In genomic region chr18:13216092-13216582, GRCh38 we compare ENCODE assay signal across 8 cellular contexts. TPM values are rescaled to one million over a fixed set of nuclear protein-coding genes. Genes with fewer than 3 reads are reported as not detected.
A peak's percentile ranks its signal among the peaks of the same experiment; 100 is the strongest.
DNase-seq lines count a peak whose midpoint lies in the region; ATAC-seq and TF ChIP-seq lines count a peak whose summit lies in the region.

No MANE protein-coding gene starts in this region.

- TF ChIP-seq CTCF in BJ (IDR thresholded peaks at IDR 0.05; ENCODE audit: insufficient read depth, low read depth, low read length) (peak; percentile 64), dorsolateral prefrontal cortex (IDR thresholded peaks at IDR 0.05 in 54 of 56, conservative IDR thresholded peaks at IDR 0.05 in 2 of 56; ENCODE audit: low read depth in 1 of 56, partially characterized antibody in 56 of 56) (peak; percentile 58 to 96 (median 87)), lower leg skin (IDR thresholded peaks at IDR 0.05) (peak in 1 of 3 donors; percentile 52)

- no peak overlapping the region for H3K4me3 ChIP-seq in BJ (ENCODE audit: low read depth, low read length)
- H3K4me3 ChIP-seq in dorsolateral prefrontal cortex: peak overlapping the region in 53 of 59 donors; percentile 17 to 95 (median 82)
- H3K4me3 ChIP-seq in lower leg skin (ENCODE audit: low read depth, poor library complexity, severe bottlenecking): no peak overlapping the region

- H3K27ac ChIP-seq in dorsolateral prefrontal cortex: peak overlapping the region in 43 of 59 donors; percentile 23 to 85 (median 62)

- H3K36me3 ChIP-seq in BJ (ENCODE audit: control insufficient read depth, insufficient read depth, low read length): no peaks in the 10 kb centered on the region

- peak; percentile 7 for DNase-seq in BJ (ENCODE audit: low read depth)
- DNase-seq in H4 (ENCODE audit: low spot score): peak; percentile 84
- DNase-seq in NCI-H524 treated with DMSO at 0.1 percent for 48 hours (lab: John Stamatoyannopoulos, UW): peak; percentile 35
- peak; percentile 49 for DNase-seq in activated CD4-positive, alpha-beta T cell treated with anti-CD3 and anti-CD28 coated beads, Interleukin-2, amount 50 U/mL, for 1 hour
- peak; percentile 70 to 91 (median 88) for DNase-seq in dorsolateral prefrontal cortex
- peak; percentile 75 to 93 for DNase-seq in lower leg skin (ENCODE audit: low spot score in 2 of 2)
- peak; percentile 24 for DNase-seq in stimulated activated CD8-positive, alpha-beta memory T cell treated with anti-CD3 and anti-CD28 coated beads, Interleukin-4, amount 100 ng/mL, for 24 hours (ENCODE audit: low read depth)

- intact Hi-C loops in dorsolateral prefrontal cortex (cut with DNase I) (loop anchor here in 1 of 2 donors (2.0 to 10.0 kb wide), 7 partner anchors 59 to 586 kb away; partner anchors contain the start of genes FAM210A and RNMT), lower leg skin (cut with DNase I; ENCODE audit: low total_unique reads) (loop anchor here (5.0 kb wide), 2 partner anchors 311 to 416 kb away; no protein-coding TSS in a partner anchor)

- peaks cover 22% of the 10 kb centered on the region for H3K27me3 ChIP-seq in BJ (ENCODE audit: control insufficient read depth, insufficient read depth, low read length)
- no peaks in the 10 kb centered on the region for H3K27me3 ChIP-seq in dorsolateral prefrontal cortex

- no peak for ATAC-seq in GM18517 (IDR thresholded peaks at IDR 0.05; ENCODE audit: unreplicated experiment)

- POLR2A ChIA-PET in BJ (lab: Charles Lee): no interaction called here

- WGBS in lower leg skin, 2 donors: 6 to 12% methylated on average over 8 of the region's 8 CpGs

- TF ChIP-seq POLR2A in lower leg skin (IDR thresholded peaks at IDR 0.05): no peak

- CTCF ChIA-PET in BJ (lab: Yijun Ruan, JAX): interaction anchor here (0.7 to 2.1 kb wide), 9 partner anchors 8 to 413 kb away, joined by 3 to 9 read pairs (median 4); no protein-coding TSS in a partner anchor

RNA-seq across cellular contexts. Expression of gene LDLRAD4, which starts 2.4 kb away (rescaled TPM):
- polyA plus RNA-seq in BJ (2011; rRNA removed): 0.07 TPM in 1 of 2 replicates, not detected in the other
- polyA minus RNA-seq in BJ (2011; rRNA and poly(A)+ RNA removed): 0.62 TPM in 1 of 2 replicates, not detected in the other
- 5.5 and 6.9 TPM in 2 replicates for total RNA-seq in H4 (2014; rRNA removed; shearing (Covaris generic))
- total RNA-seq in dorsolateral prefrontal cortex (100 to 1,000 TPM in 75 of 120 experiments, 10 to 100 TPM in 45; 71.8 to 184 (median 104) TPM), lower leg skin (10 to 100 TPM in 2 of 4 donors, 1 to 10 TPM in 2; 2.7 to 22.5 (median 10.8) TPM)

Comparison
In these comparisons a context has a peak if more than half of its experiments do, and no peak if none do; other contexts are left out.
1. DNase-seq: peak in every context shown above with its lines; median percentile 88 in dorsolateral prefrontal cortex; 84 in H4; 84 in lower leg skin; 49 in activated CD4-positive, alpha-beta T cell treated with anti-CD3 and anti-CD28 coated beads, Interleukin-2, amount 50 U/mL, for 1 hour; 35 in NCI-H524 treated with DMSO at 0.1 percent for 48 hours; 24 in stimulated activated CD8-positive, alpha-beta memory T cell treated with anti-CD3 and anti-CD28 coated beads, Interleukin-4, amount 100 ng/mL, for 24 hours; 7 in BJ.
2. H3K4me3 ChIP-seq: peak in dorsolateral prefrontal cortex (53 of 59); none in BJ (single experiment) and lower leg skin (single experiment).